Comparison of ENCODE assay signal across 17 cellular contexts in genomic region chrX:101040197-101040596, GRCh38. TPM values are rescaled to one million over a fixed set of nuclear protein-coding genes. Genes with fewer than 3 reads are reported as not detected.
DNase-seq lines count a peak whose midpoint lies in the region; ATAC-seq, FAIRE-seq and TF ChIP-seq lines count a peak whose summit lies in the region.
"Had no signal": no experiment of that assay in that cellular context is flagged by ENCODE, and none has a peak within 500 bp of the region (broad histone marks: within the 10 kb centered on the region; RNA-seq: fewer than 3 reads in every experiment).

No MANE protein-coding gene starts in this region.

- H3K27me3 ChIP-seq in GM12878 (replicated peaks in 1 of 2; ENCODE audit: control insufficient read depth in 2 of 2, insufficient read depth in 2 of 2, low read length in 1 of 2) (no peaks in the 10 kb centered on the region), ovary (no peaks in the 10 kb centered on the region)

- no peak overlapping the region for H3K27ac Mint-ChIP-seq in T-helper 17 cell

- FAIRE-seq in A549 (lab: Jason Lieb, UNC): peak; percentile 72
- FAIRE-seq in GM12878 (lab: Jason Lieb, UNC): no peak

- intact Hi-C loops in GM12878 (cut with micrococcal nuclease; ENCODE audit: unreplicated experiment): no loop called here
- intact Hi-C loops in ovary (cut with DNase I): no loop called here

- no peaks in the 10 kb centered on the region for H3K36me3 Mint-ChIP-seq in T-helper 17 cell (ENCODE audit: low read depth)

- H3K4me3 ChIP-seq in A549 (no peak overlapping the region), GM12878 (no peak overlapping the region), ovary (no peak overlapping the region)

- SMC1A ChIA-PET in GM12878 (lab: Charles Lee; ENCODE audit: uncharacterized antibody, unreplicated experiment): no interaction called here

- 88% methylated on average over 4 of the region's 4 CpGs for WGBS in A549 (ENCODE audit: missing lambda C conversion rate)
- WGBS in GM12878 (ENCODE audit: insufficient coverage, insufficient replicate concordance, low lambda C conversion rate, missing lambda C conversion rate): 7% methylated on average over 4 of the region's 4 CpGs
- 81 to 84% (median 82%) methylated on average over 4 of the region's 4 CpGs for WGBS in ovary, 3 donors

- no peak for DNase-seq in activated CD4-positive, CD25-positive, alpha-beta regulatory T cell (lab: John Stamatoyannopoulos, UW)
- DNase-seq in A549 (ENCODE audit: low read depth in 1 of 2, low spot score in 1 of 2) (no peak), GM12878 (ENCODE audit: low read depth, low spot score) (no peak), T-helper 17 cell (no peak), ovary (no peak)
- DNase-seq in central memory CD4-positive, alpha-beta T cell: no peak
- DNase-seq: DMS153, Karpas-422, MM.1S, NCI-H1105 treated with DMSO at 0.1 percent for 48 hours, NCI-H187, NCI-H82 had no signal

- H3K27ac ChIP-seq in A549 (no peak overlapping the region), GM12878 (ENCODE audit: control insufficient read depth, insufficient read depth) (no peak overlapping the region), ovary (no peak overlapping the region)
- H3K27ac ChIP-seq: 22Rv1, C4-2B had no signal

- POLR2A ChIA-PET in A549 (lab: Yijun Ruan, JAX) (no interaction called here), GM12878 (lab: Charles Lee) (no interaction called here)

- H3K9me3 ChIP-seq in A549 (no peaks in the 10 kb centered on the region), GM12878 (replicated peaks; ENCODE audit: control insufficient read depth, insufficient read depth, low read length) (no peaks in the 10 kb centered on the region), T-helper 17 cell (ENCODE audit: control insufficient read depth, low read length, poor library complexity, severe bottlenecking) (no peaks in the 10 kb centered on the region), ovary (no peaks in the 10 kb centered on the region)

- in situ Hi-C loops in GM12878 (cut with MboI): no loop called here

- H3K27me3 Mint-ChIP-seq in T-helper 17 cell: no peaks in the 10 kb centered on the region

- no peaks in the 10 kb centered on the region for H3K79me2 ChIP-seq in GM12878 (ENCODE audit: control insufficient read depth, insufficient read depth, low read length)

- H4K20me1 ChIP-seq in GM12878 (ENCODE audit: control insufficient read depth, insufficient read depth): no peaks in the 10 kb centered on the region

- H3K4me1 Mint-ChIP-seq in T-helper 17 cell: peaks cover 5% of the 10 kb centered on the region

- TF ChIP-seq RAD21 in A549 (conservative IDR thresholded peaks at IDR 0.05 in 1 of 2, IDR thresholded peaks at IDR 0.05 in 1 of 2) (no peak), GM12878 (IDR thresholded peaks at IDR 0.05; ENCODE audit: insufficient read depth, low read depth, low read length) (no peak)

- TF ChIP-seq POLR2A in A549 (IDR thresholded peaks at IDR 0.05; ENCODE audit: low read length) (no peak), GM12878 (IDR thresholded peaks at IDR 0.05; ENCODE audit: low read depth, low read length) (no peak), ovary (IDR thresholded peaks at IDR 0.05) (no peak)

- H2AFZ ChIP-seq in GM12878 (ENCODE audit: control insufficient read depth, low read depth, low read length): no peak overlapping the region

- CTCF ChIA-PET in A549 (lab: Yijun Ruan, JAX) (interaction anchor here (0.7 kb wide), 1 partner anchor 146 kb away, joined by 5 read pairs; no protein-coding TSS in a partner anchor), GM12878 (lab: Yijun Ruan, JAX) (interaction anchor here (0.8 kb wide), 1 partner anchor 14 kb away, joined by 3 read pairs; no protein-coding TSS in a partner anchor)

- ATAC-seq in activated CD4-positive, CD25-positive, alpha-beta regulatory T cell treated with anti-CD3 and anti-CD28 coated beads, Interleukin-2, amount 50 U/mL, for 24 hours: peak; percentile 17 to 80
- no peak for ATAC-seq in A549
- ATAC-seq in GM18520 (IDR thresholded peaks at IDR 0.05; ENCODE audit: unreplicated experiment): peak; percentile 46
- no peak for ATAC-seq in GM12878
- no peak for ATAC-seq in T-helper 17 cell

- H3K4me2 ChIP-seq in A549 (no peak overlapping the region), GM12878 (ENCODE audit: control insufficient read depth, insufficient read depth) (no peak overlapping the region)

- no TSS peak for BruUV-seq in GM12878 (replicated peaks; lab: Mats Ljungman, UMichigan)

- no peak overlapping the region for H3K4me3 Mint-ChIP-seq in T-helper 17 cell

- RAD21 ChIA-PET in GM12878 (lab: Charles Lee; ENCODE audit: unreplicated experiment): no interaction called here

- no peak overlapping the region for H3K9ac ChIP-seq in GM12878 (ENCODE audit: control insufficient read depth, insufficient read depth, low read length)

- no peak for TF ChIP-seq EP300 in A549 (IDR thresholded peaks at IDR 0.05)
- TF ChIP-seq EP300 in GM12878 (IDR thresholded peaks at IDR 0.05; ENCODE audit: borderline replicate concordance in 1 of 2, control insufficient read depth in 1 of 2, low read depth in 2 of 2, low read length in 2 of 2): no peak
- no peak for TF ChIP-seq EP300 in ovary (IDR thresholded peaks at IDR 0.05)

- TF ChIP-seq CTCF in A549 (IDR thresholded peaks at IDR 0.05) (no peak), GM12878 (IDR thresholded peaks at IDR 0.05 in 2 of 3, conservative IDR thresholded peaks at IDR 0.05 in 1 of 3; ENCODE audit: control insufficient read depth in 2 of 3, extremely low read depth in 1 of 3, insufficient read depth in 1 of 3, low read depth in 3 of 3, low read length in 3 of 3) (no peak), ovary (IDR thresholded peaks at IDR 0.05) (no peak)

- no peaks in the 10 kb centered on the region; a peak in 1 of 4 replicates for H3K36me3 ChIP-seq in GM12878 (ENCODE audit: control insufficient read depth in 2 of 2, insufficient read depth in 2 of 2, low read length in 1 of 2)
- H3K36me3 ChIP-seq in ovary: no peaks in the 10 kb centered on the region

- H3K4me1 ChIP-seq in A549: no peaks in the 10 kb centered on the region
- no peaks in the 10 kb centered on the region for H3K4me1 ChIP-seq in GM12878 (ENCODE audit: control insufficient read depth, insufficient read depth, low read length)
- no peaks in the 10 kb centered on the region for H3K4me1 ChIP-seq in ovary (ENCODE audit: insufficient read depth)

RNA-seq across cellular contexts. Expression of gene TRMT2B, which starts 11.7 kb away (rescaled TPM):
- polyA plus RNA-seq in A549 (2011; rRNA removed) (29.1 and 30.9 TPM in 2 replicates), A549 (2017; fragmentation: RNase III; extraction: RNeasy Plus Mini Kit Qiagen cat#74134 plus additional on column Dnase treatment) (14.2 to 15.0 TPM (median 14.3 TPM) in 3 replicates), GM12878 (2011; rRNA removed) (14.2 and 16.1 TPM in 2 replicates), GM12878 (2014; fragmentation: Illumina TruSeq; extraction: Trizol) (11.7 and 13.1 TPM in 2 replicates), GM12878 (2014; fragmentation: Nextera tagmentation; extraction: Ambion mirVana) (1 to 10 TPM; 2.5 to 4.1 TPM), GM12878 (2014; rRNA removed) (11.0 and 11.3 TPM in 2 replicates), GM12878 (2016; fragmentation: Nextera tagmentation; extraction: Ambion mirVana) (10 to 100 TPM; 10.5 to 10.9 TPM), ovary (10 to 100 TPM in 1 of 2 donors, 1 to 10 TPM in 1; 8.8 to 12.9 TPM)
- polyA plus RNA-seq in A549 (2012; cell fraction: cytosol; rRNA removed): 11.2 and 13.8 TPM in 2 replicates
- 9.1 and 15.4 TPM in 2 replicates for polyA plus RNA-seq in A549 (2012; cell fraction: nucleus; rRNA removed)
- 26.8 and 31.7 TPM in 2 replicates for polyA minus RNA-seq in A549 (2011; rRNA and poly(A)+ RNA removed)
- 45.2 and 48.3 TPM in 2 replicates for total RNA-seq in GM12878 (2013; cell fraction: nucleolus; rRNA removed)
- total RNA-seq in GM12878 (2014; rRNA removed) (12.4 and 13.0 TPM in 2 replicates), GM12878 (2014; rRNA removed; fragmentation: Illumina TruSeq; extraction: Trizol) (11.3 and 12.5 TPM in 2 replicates), GM12878 (2021) (13.0 and 14.2 TPM in 2 replicates), T-helper 17 cell (10 to 100 TPM; 30.5 to 35.3 TPM), ovary (10 to 100 TPM in 6 of 7 donors, 1 to 10 TPM in 1; 9.9 to 18.1 (median 15.3) TPM)
- polyA plus RNA-seq in GM12878 (2011; ENCODE audit: low read depth): 6.5 TPM
- 13.9 and 14.8 TPM in 2 replicates for polyA plus RNA-seq in GM12878 (2011; cell fraction: cytosol; rRNA removed)
- polyA plus RNA-seq in GM12878 (2011; cell fraction: nucleus; rRNA removed): 12.6 and 14.8 TPM in 2 replicates
- polyA plus RNA-seq in GM12878 (2012): 6.6 and 7.4 TPM in 2 replicates
- polyA minus RNA-seq in GM12878 (2011; rRNA and poly(A)+ RNA removed): 21.3 and 22.2 TPM in 2 replicates
- polyA minus RNA-seq in GM12878 (2011; cell fraction: cytosol; rRNA and poly(A)+ RNA removed): 6.4 and 6.9 TPM in 2 replicates
- 7.0 and 11.0 TPM in 2 replicates for polyA minus RNA-seq in GM12878 (2011; cell fraction: nucleus; rRNA and poly(A)+ RNA removed)

RNA-seq across cellular contexts. Expression of gene TMEM35A, which starts 38.5 kb away (rescaled TPM):
- 0.05 TPM in 1 of 2 replicates, not detected in the other for polyA plus RNA-seq in A549 (2011; rRNA removed)
- polyA plus RNA-seq in A549 (2012; cell fraction: cytosol; rRNA removed): 0.01 TPM in 1 of 2 replicates, not detected in the other
- not detected in 2 replicates for polyA plus RNA-seq in A549 (2012; cell fraction: nucleus; rRNA removed)
- polyA plus RNA-seq in A549 (2017; fragmentation: RNase III; extraction: RNeasy Plus Mini Kit Qiagen cat#74134 plus additional on column Dnase treatment): not detected in 3 replicates
- polyA minus RNA-seq in A549 (2011; rRNA and poly(A)+ RNA removed): not detected in 2 replicates
- total RNA-seq in GM12878 (2013; cell fraction: nucleolus; rRNA removed): not detected in 2 replicates
- total RNA-seq in GM12878 (2014; rRNA removed): not detected in 2 replicates
- not detected in 2 replicates for total RNA-seq in GM12878 (2014; rRNA removed; fragmentation: Illumina TruSeq; extraction: Trizol)
- not detected in 2 replicates for total RNA-seq in GM12878 (2021)
- polyA plus RNA-seq in GM12878 (2011; ENCODE audit: low read depth): not detected
- polyA plus RNA-seq in GM12878 (2011; rRNA removed): not detected in 2 replicates
- polyA plus RNA-seq in GM12878 (2011; cell fraction: cytosol; rRNA removed): not detected in 2 replicates
- polyA plus RNA-seq in GM12878 (2011; cell fraction: nucleus; rRNA removed): not detected in 2 replicates
- not detected in 2 replicates for polyA plus RNA-seq in GM12878 (2012)
- polyA plus RNA-seq in GM12878 (2014; fragmentation: Illumina TruSeq; extraction: Trizol): not detected in 2 replicates
- polyA plus RNA-seq in GM12878 (2014; fragmentation: Nextera tagmentation; extraction: Ambion mirVana): not detected
- not detected in 2 replicates for polyA plus RNA-seq in GM12878 (2014; rRNA removed)
- not detected for polyA plus RNA-seq in GM12878 (2016; fragmentation: Nextera tagmentation; extraction: Ambion mirVana)
- polyA minus RNA-seq in GM12878 (2011; rRNA and poly(A)+ RNA removed): not detected in 2 replicates
- not detected in 2 replicates for polyA minus RNA-seq in GM12878 (2011; cell fraction: cytosol; rRNA and poly(A)+ RNA removed)
- polyA minus RNA-seq in GM12878 (2011; cell fraction: nucleus; rRNA and poly(A)+ RNA removed): not detected in 2 replicates
- total RNA-seq in T-helper 17 cell: not detected
- total RNA-seq in ovary: 1 to 10 TPM; 2.0 to 7.8 (median 3.5) TPM
- polyA plus RNA-seq in ovary: 10 to 100 TPM in 1 of 2 donors, 1 to 10 TPM in 1; 7.7 to 19.7 TPM
- total RNA-seq: H4 had no signal

RNA-seq across cellular contexts. Expression of gene CENPI, which starts 57.8 kb away (rescaled TPM):
- polyA plus RNA-seq in A549 (2011; rRNA removed): 20.7 and 20.9 TPM in 2 replicates
- polyA plus RNA-seq in A549 (2012; cell fraction: cytosol; rRNA removed): 6.4 and 7.8 TPM in 2 replicates
- polyA plus RNA-seq in A549 (2012; cell fraction: nucleus; rRNA removed): 6.0 and 9.9 TPM in 2 replicates
- 17.7 to 19.5 TPM (median 18.4 TPM) in 3 replicates for polyA plus RNA-seq in A549 (2017; fragmentation: RNase III; extraction: RNeasy Plus Mini Kit Qiagen cat#74134 plus additional on column Dnase treatment)
- 19.0 and 20.5 TPM in 2 replicates for polyA minus RNA-seq in A549 (2011; rRNA and poly(A)+ RNA removed)
- 39.0 and 44.5 TPM in 2 replicates for total RNA-seq in GM12878 (2013; cell fraction: nucleolus; rRNA removed)
- total RNA-seq in GM12878 (2014; rRNA removed): 25.8 and 28.8 TPM in 2 replicates
- 22.5 and 24.3 TPM in 2 replicates for total RNA-seq in GM12878 (2014; rRNA removed; fragmentation: Illumina TruSeq; extraction: Trizol)
- 15.8 and 18.9 TPM in 2 replicates for total RNA-seq in GM12878 (2021)
- 7.6 TPM for polyA plus RNA-seq in GM12878 (2011; ENCODE audit: low read depth)
- polyA plus RNA-seq in GM12878 (2011; rRNA removed): 22.5 and 26.0 TPM in 2 replicates
- polyA plus RNA-seq in GM12878 (2011; cell fraction: cytosol; rRNA removed): 11.7 and 12.3 TPM in 2 replicates
- 13.2 and 15.0 TPM in 2 replicates for polyA plus RNA-seq in GM12878 (2011; cell fraction: nucleus; rRNA removed)
- 7.7 and 10.9 TPM in 2 replicates for polyA plus RNA-seq in GM12878 (2012)
- 18.6 and 19.5 TPM in 2 replicates for polyA plus RNA-seq in GM12878 (2014; fragmentation: Illumina TruSeq; extraction: Trizol)
- polyA plus RNA-seq in GM12878 (2014; fragmentation: Nextera tagmentation; extraction: Ambion mirVana): 1 to 10 TPM; 6.9 TPM
- polyA plus RNA-seq in GM12878 (2014; rRNA removed): 13.4 and 14.1 TPM in 2 replicates
- 10 to 100 TPM; 13.6 to 16.1 TPM for polyA plus RNA-seq in GM12878 (2016; fragmentation: Nextera tagmentation; extraction: Ambion mirVana)
- 31.0 and 32.4 TPM in 2 replicates for polyA minus RNA-seq in GM12878 (2011; rRNA and poly(A)+ RNA removed)
- polyA minus RNA-seq in GM12878 (2011; cell fraction: cytosol; rRNA and poly(A)+ RNA removed): 10.3 and 11.0 TPM in 2 replicates
- 16.1 and 28.3 TPM in 2 replicates for polyA minus RNA-seq in GM12878 (2011; cell fraction: nucleus; rRNA and poly(A)+ RNA removed)
- under 1 TPM; 0.17 to 0.52 TPM for total RNA-seq in T-helper 17 cell
- total RNA-seq in ovary: 1 to 10 TPM; 1.2 to 3.3 (median 2.1) TPM
- 1 to 10 TPM in 1 of 2 donors, under 1 TPM in 1; 0.92 to 1.6 TPM for polyA plus RNA-seq in ovary

Comparison
In these comparisons a context has a peak if more than half of its experiments do, and no peak if none do; other contexts are left out.
1. ATAC-seq: peak in activated CD4-positive, CD25-positive, alpha-beta regulatory T cell treated with anti-CD3 and anti-CD28 coated beads, Interleukin-2, amount 50 U/mL, for 24 hours (2 of 2) and GM18520 (single experiment); none in A549 (0 of 2), GM12878 (single experiment) and T-helper 17 cell (single experiment).